In the genomic region with DNA sequence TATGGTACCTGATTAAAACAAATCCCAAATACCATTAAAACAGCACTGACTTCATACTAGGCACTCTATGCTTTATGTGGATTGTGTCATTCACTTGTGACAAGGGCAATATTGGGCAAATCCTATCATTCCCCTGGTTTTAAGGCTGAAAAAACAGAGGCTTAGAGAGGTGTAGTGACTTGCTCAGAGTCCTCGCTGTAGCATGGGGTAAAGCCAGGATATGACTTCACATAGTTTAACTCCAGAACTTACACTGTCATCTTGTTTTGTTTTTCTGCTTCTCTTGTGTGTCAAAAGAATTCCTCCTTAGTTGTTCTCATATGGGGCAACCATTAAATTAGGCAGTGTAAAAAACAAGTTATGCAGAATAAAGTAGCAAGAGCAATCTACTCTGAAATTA, we compare ENCODE assay signal across 16 cellular contexts. TPM values are rescaled to one million over a fixed set of nuclear protein-coding genes. Genes with fewer than 3 reads are reported as not detected.
DNase-seq lines count a peak whose midpoint lies in the region; ATAC-seq and TF ChIP-seq lines count a peak whose summit lies in the region.
"Had no signal": no experiment of that assay in that cellular context is flagged by ENCODE, and none has a peak within 500 bp of the region (broad histone marks: within the 10 kb centered on the region; RNA-seq: fewer than 3 reads in every experiment).

No MANE protein-coding gene starts in this region.

- H2AFZ ChIP-seq in ACC112 (ENCODE audit: low read length, unreplicated experiment) (no peak overlapping the region), GM23338 (no peak overlapping the region)

- no peaks in the 10 kb centered on the region for H3K9me3 Mint-ChIP-seq in GM23338
- no peaks in the 10 kb centered on the region for H3K9me3 Mint-ChIP-seq in activated naive CD8-positive, alpha-beta T cell treated with anti-CD3 and anti-CD28 coated beads, Interleukin-2, amount 50 U/mL, for 24 hours
- H3K9me3 Mint-ChIP-seq in type B pancreatic cell: no peaks in the 10 kb centered on the region
- H3K9me3 Mint-ChIP-seq: activated naive CD4-positive, alpha-beta T cell treated with anti-CD3 and anti-CD28 coated beads, Interleukin-2, amount 10 ng/mL, durations not matched to agents 7 days and 5 days had no signal

- H3K27me3 ChIP-seq in ACC112 (ENCODE audit: insufficient read depth, low read length): no peaks in the 10 kb centered on the region
- no peaks in the 10 kb centered on the region for H3K27me3 ChIP-seq in GM23338 (ENCODE audit: insufficient read depth)
- H3K27me3 ChIP-seq: esophagus muscularis mucosa, ovary had no signal

- H3K36me3 ChIP-seq in ACC112 (ENCODE audit: insufficient read depth, low read length) (no peaks in the 10 kb centered on the region), GM23338 (ENCODE audit: insufficient read depth) (no peaks in the 10 kb centered on the region)
- H3K36me3 ChIP-seq: ovary had no signal

- no peak overlapping the region for H3K4me3 Mint-ChIP-seq in GM23338
- H3K4me3 Mint-ChIP-seq in activated naive CD8-positive, alpha-beta T cell treated with anti-CD3 and anti-CD28 coated beads, Interleukin-2, amount 50 U/mL, for 24 hours: no peak overlapping the region
- no peak overlapping the region for H3K4me3 Mint-ChIP-seq in type B pancreatic cell
- H3K4me3 Mint-ChIP-seq: activated naive CD4-positive, alpha-beta T cell treated with anti-CD3 and anti-CD28 coated beads, Interleukin-2, amount 10 ng/mL, durations not matched to agents 7 days and 5 days had no signal

- H3F3A ChIP-seq in GM23338 (replicated peaks; ENCODE audit: low read depth): 0 out of 2 replicates have a peak, but pooled peaks cover 4% of the 10 kb centered on the region

- ATAC-seq in GM23338: no peak
- ATAC-seq in activated naive CD8-positive, alpha-beta T cell treated with anti-CD3 and anti-CD28 coated beads, Interleukin-2, amount 50 U/mL, for 24 hours: no peak
- no peak for ATAC-seq in HG02981 (IDR thresholded peaks at IDR 0.05; ENCODE audit: unreplicated experiment)

- H3K4me2 ChIP-seq in GM23338: no peak overlapping the region

- POLR2A ChIA-PET in HEK293T (lab: Yijun Ruan, JAX): no interaction called here

- no peak overlapping the region; the same call in 1 of the 2 replicates for H3K27ac Mint-ChIP-seq in GM23338
- peak overlapping the region; percentile 11 for H3K27ac Mint-ChIP-seq in activated naive CD8-positive, alpha-beta T cell treated with anti-CD3 and anti-CD28 coated beads, Interleukin-2, amount 50 U/mL, for 24 hours
- H3K27ac Mint-ChIP-seq in type B pancreatic cell: no peak overlapping the region

- peaks cover 15% of the 10 kb centered on the region for H3K4me1 Mint-ChIP-seq in GM23338
- H3K4me1 Mint-ChIP-seq in activated naive CD8-positive, alpha-beta T cell treated with anti-CD3 and anti-CD28 coated beads, Interleukin-2, amount 50 U/mL, for 24 hours: peaks cover 41% of the 10 kb centered on the region
- peaks cover 18% of the 10 kb centered on the region for H3K4me1 Mint-ChIP-seq in type B pancreatic cell (ENCODE audit: unreplicated experiment)

- DNase-seq in GM23338 (ENCODE audit: low spot score) (no peak), fibroblast of villous mesenchyme (ENCODE audit: low read depth) (peak; percentile 47), type B pancreatic cell (ENCODE audit: extremely low spot score, unreplicated experiment) (no peak), HEK293T (ENCODE audit: extremely low spot score) (no peak), UCSD-AML1 (lab: John Stamatoyannopoulos, UW; ENCODE audit: unreplicated experiment) (no peak)
- no peak for DNase-seq in activated naive CD8-positive, alpha-beta T cell treated with anti-CD3 and anti-CD28 coated beads, Interleukin-2, amount 50 U/mL, for 24 hours
- DNase-seq: activated naive CD4-positive, alpha-beta T cell treated with anti-CD3 and anti-CD28 coated beads, Interleukin-2, amount 10 ng/mL, durations not matched to agents 7 days and 5 days; AML-193; DMS79; NCI-H187; NCI-H524 treated with DMSO at 0.1 percent for 48 hours; ovary; stimulated activated CD4-positive, alpha-beta T cell treated with anti-CD3 and anti-CD28 coated beads, Interleukin-12 subunit alpha, Interleukin-12 subunit beta, amount 100 ng/mL, for 4 hours had no signal

- H3K9me2 ChIP-seq in GM23338 (ENCODE audit: insufficient read depth): no peaks in the 10 kb centered on the region

- H3K36me3 Mint-ChIP-seq in GM23338 (ENCODE audit: low read depth) (no peaks in the 10 kb centered on the region), type B pancreatic cell (no peaks in the 10 kb centered on the region)
- peaks cover 21% of the 10 kb centered on the region for H3K36me3 Mint-ChIP-seq in activated naive CD8-positive, alpha-beta T cell treated with anti-CD3 and anti-CD28 coated beads, Interleukin-2, amount 50 U/mL, for 24 hours (ENCODE audit: low read depth)

- peaks cover 2% of the 10 kb centered on the region for H3K27me3 Mint-ChIP-seq in GM23338 (ENCODE audit: insufficient read depth, low read depth, poor library complexity)
- no peaks in the 10 kb centered on the region for H3K27me3 Mint-ChIP-seq in activated naive CD8-positive, alpha-beta T cell treated with anti-CD3 and anti-CD28 coated beads, Interleukin-2, amount 50 U/mL, for 24 hours
- no peaks in the 10 kb centered on the region for H3K27me3 Mint-ChIP-seq in type B pancreatic cell
- H3K27me3 Mint-ChIP-seq: activated naive CD4-positive, alpha-beta T cell treated with anti-CD3 and anti-CD28 coated beads, Interleukin-2, amount 10 ng/mL, durations not matched to agents 7 days and 5 days had no signal

- H3K4me1 ChIP-seq in ACC112 (ENCODE audit: control insufficient read depth, insufficient read depth, low read length, unreplicated experiment) (peaks cover 36% of the 10 kb centered on the region), GM23338 (ENCODE audit: insufficient read depth) (peaks cover 9% of the 10 kb centered on the region)

- H3K4me3 ChIP-seq in ACC112 (ENCODE audit: low read depth, low read length) (no peak overlapping the region), GM23338 (no peak overlapping the region), fibroblast of villous mesenchyme (ENCODE audit: low read depth, low read length) (no peak overlapping the region)
- H3K4me3 ChIP-seq: esophagus muscularis mucosa, ovary had no signal

- CTCF ChIA-PET in HEK293T (lab: Yijun Ruan, JAX): no interaction called here

- no peak for TF ChIP-seq CTCF in GM23338 (conservative IDR thresholded peaks at IDR 0.05; ENCODE audit: low read depth in 2 of 2)
- TF ChIP-seq CTCF in fibroblast of villous mesenchyme (IDR thresholded peaks at IDR 0.05; ENCODE audit: insufficient read depth, low read depth, low read length): no peak
- no peak for TF ChIP-seq CTCF in type B pancreatic cell (conservative IDR thresholded peaks at IDR 0.05)

- peak overlapping the region; percentile 21; the same call in 1 of the 2 replicates for H3K27ac ChIP-seq in ACC112 (ENCODE audit: low read depth, low read length)
- H3K27ac ChIP-seq in GM23338 (ENCODE audit: low read depth): 0 out of 2 replicates have a peak overlapping the region, but pooled peaks have one; percentile 7
- H3K27ac ChIP-seq: esophagus muscularis mucosa, ovary had no signal

- H4K20me1 ChIP-seq in GM23338 (replicated peaks; ENCODE audit: insufficient read depth): no peaks in the 10 kb centered on the region

- peaks cover 3% of the 10 kb centered on the region for H3K79me2 ChIP-seq in ACC112 (ENCODE audit: control insufficient read depth, insufficient read depth, low read length, unreplicated experiment)
- H3K79me2 ChIP-seq in GM23338 (replicated peaks; ENCODE audit: insufficient read depth): no peaks in the 10 kb centered on the region

TF ChIP-seq in HEK293T, 16 proteins besides CTCF, POLR2A, EP300 and RAD21:
- TF ChIP-seq, protein P1, sequence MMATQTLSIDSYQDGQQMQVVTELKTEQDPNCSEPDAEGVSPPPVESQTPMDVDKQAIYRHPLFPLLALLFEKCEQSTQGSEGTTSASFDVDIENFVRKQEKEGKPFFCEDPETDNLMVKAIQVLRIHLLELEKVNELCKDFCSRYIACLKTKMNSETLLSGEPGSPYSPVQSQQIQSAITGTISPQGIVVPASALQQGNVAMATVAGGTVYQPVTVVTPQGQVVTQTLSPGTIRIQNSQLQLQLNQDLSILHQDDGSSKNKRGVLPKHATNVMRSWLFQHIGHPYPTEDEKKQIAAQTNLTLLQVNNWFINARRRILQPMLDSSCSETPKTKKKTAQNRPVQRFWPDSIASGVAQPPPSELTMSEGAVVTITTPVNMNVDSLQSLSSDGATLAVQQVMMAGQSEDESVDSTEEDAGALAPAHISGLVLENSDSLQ (IDR thresholded peaks at IDR 0.05): no peak
- TF ChIP-seq TARDBP (IDR thresholded peaks at IDR 0.05) (no peak), ZNF384 (IDR thresholded peaks at IDR 0.05) (no peak), ELF4 (IDR thresholded peaks at IDR 0.05) (no peak), BHLHE40 (IDR thresholded peaks at IDR 0.05; ENCODE audit: borderline replicate concordance) (no peak), HDGF (IDR thresholded peaks at IDR 0.05; ENCODE audit: borderline replicate concordance) (no peak), SP1 (IDR thresholded peaks at IDR 0.05) (no peak), SUZ12 (IDR thresholded peaks at IDR 0.05) (no peak), NFRKB (IDR thresholded peaks at IDR 0.05) (no peak), LEF1 (IDR thresholded peaks at IDR 0.05; ENCODE audit: borderline replicate concordance) (no peak), ARNT (IDR thresholded peaks at IDR 0.05) (no peak), FOXM1 (IDR thresholded peaks at IDR 0.05; ENCODE audit: borderline replicate concordance) (no peak), FOXA1 (IDR thresholded peaks at IDR 0.05) (no peak), L3MBTL2 (conservative IDR thresholded peaks at IDR 0.05) (no peak), CTBP1 (IDR thresholded peaks at IDR 0.05; ENCODE audit: borderline replicate concordance) (no peak), FOXK2 (IDR thresholded peaks at IDR 0.05) (no peak)

RNA-seq across cellular contexts. Expression of a gene that starts 40.3 kb away (rescaled TPM):
- 47.8 and 64.3 TPM in 2 replicates for total RNA-seq in GM23338 (2014; rRNA removed; shearing (Covaris generic))
- polyA plus RNA-seq in GM23338 (2016; fragmentation: Nextera tagmentation; extraction: Ambion mirVana): 51.3 and 64.2 TPM in 2 replicates
- total RNA-seq in fibroblast of villous mesenchyme (28.7 and 31.1 TPM in 2 replicates), type B pancreatic cell (ENCODE audit: low replicate concordance) (51.1 and 67.1 TPM in 2 replicates)
